In the genomic region with DNA sequence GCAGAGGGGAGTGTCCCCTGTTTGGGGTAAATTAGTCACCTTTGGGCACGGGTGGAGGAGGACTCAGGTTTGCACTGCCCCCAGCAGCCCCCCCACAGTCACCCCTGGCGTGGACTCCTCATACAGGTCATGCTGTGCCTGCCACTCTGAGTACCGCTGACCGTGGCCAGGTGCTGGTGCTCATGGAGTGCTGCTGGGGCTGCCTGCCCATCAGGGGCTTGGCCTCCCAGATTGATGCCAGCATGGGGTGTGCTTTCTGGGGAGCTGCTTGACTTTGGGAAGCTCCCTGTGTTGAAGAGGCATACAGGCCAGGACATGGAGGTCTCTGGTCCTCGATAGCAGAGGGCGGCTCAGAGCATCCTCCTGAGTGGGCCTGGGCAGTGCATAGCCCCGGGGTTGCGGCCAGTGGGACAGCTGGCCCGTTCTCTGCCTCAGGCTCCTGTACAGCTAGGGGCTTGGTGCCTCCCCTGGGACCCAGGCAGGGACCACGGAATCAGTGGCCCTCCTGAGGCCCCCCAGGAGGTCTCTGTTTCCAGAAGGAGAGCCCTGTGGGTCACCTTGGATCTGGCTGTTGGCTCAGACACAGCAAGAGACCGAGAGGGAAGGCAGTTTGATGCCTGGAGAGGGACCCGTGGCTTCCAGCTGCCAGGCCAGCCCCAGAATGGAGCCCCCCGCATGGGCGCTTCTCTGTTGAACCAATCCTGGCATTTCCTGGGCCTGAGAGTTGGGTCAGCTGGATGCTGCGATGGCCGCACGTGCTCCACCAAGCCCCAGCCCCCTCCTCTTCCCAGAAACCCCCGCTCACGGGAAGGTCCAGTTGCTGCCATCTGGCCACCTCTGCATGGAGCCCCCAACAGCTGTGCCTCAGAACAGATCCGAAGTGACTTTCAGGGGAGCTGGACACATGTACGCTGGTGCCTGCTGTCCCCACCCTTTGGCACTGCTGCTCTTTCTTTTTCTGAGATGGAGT, we compare ENCODE assay signal across 1 cellular context.
TF ChIP-seq lines count a peak whose summit lies in the region.

No MANE protein-coding gene starts in this region.

TF ChIP-seq in HEK293, 187 proteins besides CTCF, POLR2A, EP300 and RAD21 (continued from another document):
- TF ChIP-seq, protein P1, sequence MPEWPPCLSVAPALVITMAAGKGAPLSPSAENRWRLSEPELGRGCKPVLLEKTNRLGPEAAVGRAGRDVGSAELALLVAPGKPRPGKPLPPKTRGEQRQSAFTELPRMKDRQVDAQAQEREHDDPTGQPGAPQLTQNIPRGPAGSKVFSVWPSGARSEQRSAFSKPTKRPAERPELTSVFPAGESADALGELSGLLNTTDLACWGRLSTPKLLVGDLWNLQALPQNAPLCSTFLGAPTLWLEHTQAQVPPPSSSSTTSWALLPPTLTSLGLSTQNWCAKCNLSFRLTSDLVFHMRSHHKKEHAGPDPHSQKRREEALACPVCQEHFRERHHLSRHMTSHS (tag by site-specific recombination; IDR thresholded peaks at IDR 0.05): no peak
- TF ChIP-seq ZNF677 (tag by site-specific recombination; IDR thresholded peaks at IDR 0.05) (no peak), ZNF19 (tag by site-specific recombination; IDR thresholded peaks at IDR 0.05; ENCODE audit: low read depth) (no peak)
